1 cellular context compared by ENCODE assay signal in the genomic region with DNA sequence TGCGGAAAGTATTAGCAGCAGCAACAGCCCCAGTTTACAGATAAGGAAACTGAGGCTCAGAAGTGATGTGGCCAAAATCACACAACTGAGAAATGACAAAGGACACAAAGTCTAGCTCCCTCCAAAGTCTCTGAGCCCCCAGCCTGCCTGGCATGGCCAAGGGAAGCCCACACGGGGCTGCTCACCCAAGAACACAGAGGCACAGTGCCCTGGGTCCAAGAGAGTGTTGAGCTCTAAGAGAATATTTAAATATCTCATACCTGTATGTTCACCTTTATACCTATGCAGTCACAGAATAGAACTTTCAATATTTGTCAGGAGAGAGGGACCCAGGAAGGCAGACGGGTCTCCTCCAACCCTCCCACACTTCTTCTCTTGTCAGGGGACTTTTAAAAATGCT.
TF ChIP-seq lines count a peak whose summit lies in the region.

No MANE protein-coding gene starts in this region.

TF ChIP-seq in HepG2, 621 proteins besides CTCF, POLR2A, EP300 and RAD21:
- TF ChIP-seq ZNF629 (CRISPR knock-in tag; conservative IDR thresholded peaks at IDR 0.05) (0 out of 2 replicates have a peak, but pooled peaks have one; percentile 27), RORA (CRISPR knock-in tag; IDR thresholded peaks at IDR 0.05) (no peak)
